8 cellular contexts compared by ENCODE assay signal in genomic region chr22:20979243-20979809, GRCh38. TPM values are rescaled to one million over a fixed set of nuclear protein-coding genes. Genes with fewer than 3 reads are reported as not detected.
DNase-seq lines count a peak whose midpoint lies in the region; ATAC-seq lines count a peak whose summit lies in the region.

No MANE protein-coding gene starts in this region.

- no peaks in the 10 kb centered on the region for H3K9me2 ChIP-seq in GM23248 (ENCODE audit: insufficient read depth)

- no peaks in the 10 kb centered on the region for H3F3A ChIP-seq in GM23248 (ENCODE audit: insufficient read depth)

- in situ Hi-C loops in GM23248 (cut with MboI) = no loop called here

- no peak for ATAC-seq in HG03342 (IDR thresholded peaks at IDR 0.05; ENCODE audit: unreplicated experiment)

- no peak overlapping the region for H3K9ac ChIP-seq in GM23248

- peaks cover 12% of the 10 kb centered on the region for H3K4me1 ChIP-seq in GM23248 (ENCODE audit: insufficient read depth)
- H3K4me1 ChIP-seq in muscle layer of duodenum (ENCODE audit: control insufficient read depth in 1 of 2, insufficient read depth in 2 of 2, low read length in 2 of 2) = peaks cover 8 to 30% of the 10 kb centered on the region in 2 donors

- no peaks in the 10 kb centered on the region for H3K27me3 ChIP-seq in GM23248 (replicated peaks; ENCODE audit: insufficient read depth)
- H3K27me3 ChIP-seq in muscle layer of duodenum (ENCODE audit: low read depth, low read length) = no peaks in the 10 kb centered on the region

- peak overlapping the region; percentile 20 for H3K4me2 ChIP-seq in GM23248 (ENCODE audit: unreplicated experiment)

- H3K79me2 ChIP-seq in GM23248 (ENCODE audit: insufficient read depth) = peaks cover 26% of the 10 kb centered on the region

- H3K27ac ChIP-seq in GM23248 (no peak overlapping the region), epithelial cell of prostate (no peak overlapping the region), muscle layer of duodenum (ENCODE audit: low read length) (no peak overlapping the region)

- DNase-seq in GM23248 (peak; percentile 74), epithelial cell of prostate (ENCODE audit: low read depth, low spot score) (peak; percentile 49), Ammon's horn (ENCODE audit: low spot score) (no peak), NOMO-1 treated with DMSO at 0.1 percent for 48 hours (lab: John Stamatoyannopoulos, UW; ENCODE audit: unreplicated experiment) (no peak)
- DNase-seq in activated CD8-positive, alpha-beta memory T cell treated with anti-CD3 and anti-CD28 coated beads, Interleukin-2, amount 50 U/mL, for 4 hours = peak; percentile 56
- DNase-seq in stimulated activated naive CD4-positive, alpha-beta T cell (lab: John Stamatoyannopoulos, UW) = peak; percentile 53 to 74 (median 66)

- no peaks in the 10 kb centered on the region; the same call in 1 of the 2 replicates for H3K36me3 ChIP-seq in GM23248 (ENCODE audit: low read depth)
- peaks cover 0 to 5% of the 10 kb centered on the region in 2 donors for H3K36me3 ChIP-seq in muscle layer of duodenum (ENCODE audit: control insufficient read depth in 1 of 2, insufficient read depth in 2 of 2, low read length in 2 of 2)

- H4K20me1 ChIP-seq in GM23248 (ENCODE audit: insufficient read depth) = no peaks in the 10 kb centered on the region

- peak overlapping the region; percentile 51 for H2AFZ ChIP-seq in GM23248

- H3K4me3 ChIP-seq in GM23248 (peak overlapping the region; percentile 17), muscle layer of duodenum (ENCODE audit: low read depth in 1 of 2, low read length in 2 of 2) (peak overlapping the region; percentile 21 to 52)

- H3K9me3 ChIP-seq in GM23248 (ENCODE audit: low read depth) (no peaks in the 10 kb centered on the region), muscle layer of duodenum (ENCODE audit: control insufficient read depth in 1 of 2, low read length in 2 of 2) (no peaks in the 10 kb centered on the region)

- 10 to 14% methylated on average over 28 to 39 of the region's 39 CpGs for WGBS in GM23248 (ENCODE audit: low coverage in 1 of 2, low lambda C conversion rate in 2 of 2, missing lambda C conversion rate in 2 of 2), 2 experiments

RNA-seq across cellular contexts. Expression of gene LZTR1, which starts 2.8 kb away (rescaled TPM):
- total RNA-seq in GM23248 (2014; rRNA removed; shearing (Covaris generic)) = 71.5 and 80.1 TPM in 2 replicates
- 26.8 and 29.7 TPM in 2 replicates for polyA plus RNA-seq in GM23248 (2016; fragmentation: Nextera tagmentation; extraction: Ambion mirVana)

RNA-seq across cellular contexts. Expression of gene AIFM3, which starts 12.3 kb away (rescaled TPM):
- total RNA-seq in GM23248 (2014; rRNA removed; shearing (Covaris generic)) = 0.65 TPM in 1 of 2 replicates, not detected in the other
- polyA plus RNA-seq in GM23248 (2016; fragmentation: Nextera tagmentation; extraction: Ambion mirVana) = 0.16 TPM in 1 of 2 replicates, not detected in the other

RNA-seq across cellular contexts. Expression of gene THAP7, which starts 22.6 kb away (rescaled TPM):
- 19.5 and 27.5 TPM in 2 replicates for total RNA-seq in GM23248 (2014; rRNA removed; shearing (Covaris generic))
- polyA plus RNA-seq in GM23248 (2016; fragmentation: Nextera tagmentation; extraction: Ambion mirVana) = 32.5 and 34.0 TPM in 2 replicates

RNA-seq across cellular contexts. Expression of gene P2RX6, which starts 35.6 kb away (rescaled TPM):
- total RNA-seq in GM23248 (2014; rRNA removed; shearing (Covaris generic)) = 1.6 TPM in 2 replicates
- 2.2 and 2.4 TPM in 2 replicates for polyA plus RNA-seq in GM23248 (2016; fragmentation: Nextera tagmentation; extraction: Ambion mirVana)

RNA-seq across cellular contexts. Expression of gene SLC7A4, which starts 53.0 kb away (rescaled TPM):
- total RNA-seq in GM23248 (2014; rRNA removed; shearing (Covaris generic)) = not detected in 2 replicates
- polyA plus RNA-seq in GM23248 (2016; fragmentation: Nextera tagmentation; extraction: Ambion mirVana) = 0.13 TPM in 1 of 2 replicates, not detected in the other

Comparison
In these comparisons a context has a peak if more than half of its experiments do, and no peak if none do; other contexts are left out.
1. DNase-seq: peak in GM23248 (single experiment), activated CD8-positive, alpha-beta memory T cell treated with anti-CD3 and anti-CD28 coated beads, Interleukin-2, amount 50 U/mL, for 4 hours (single experiment), epithelial cell of prostate (single experiment) and stimulated activated naive CD4-positive, alpha-beta T cell (6 of 6); none in Ammon's horn (single experiment) and NOMO-1 treated with DMSO at 0.1 percent for 48 hours (single experiment).